In the genomic region with DNA sequence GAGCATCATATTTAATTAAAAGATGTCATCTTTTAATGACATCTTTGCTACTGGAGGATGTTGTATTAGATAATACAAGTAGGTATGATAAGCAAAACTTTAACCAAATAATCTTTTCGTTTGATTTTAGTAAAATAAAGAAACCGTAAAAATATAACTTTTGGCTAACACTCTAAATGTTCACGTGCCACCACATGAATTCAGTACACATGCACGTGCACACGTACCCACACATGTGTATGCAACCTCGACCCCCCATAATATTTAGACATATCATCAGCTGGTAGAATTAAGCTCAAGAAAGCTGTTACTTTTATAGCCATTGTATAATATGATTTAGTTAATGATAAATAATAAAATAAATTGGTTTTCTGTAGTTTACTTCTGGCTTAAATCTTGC, we compare ENCODE assay signal across 27 cellular contexts.
"Had no signal": no experiment of that assay in that cellular context is flagged by ENCODE, and none has a peak within 500 bp of the region (broad histone marks: within the 10 kb centered on the region; RNA-seq: fewer than 3 reads in every experiment).

No MANE protein-coding gene starts in this region.

- H3K4me1 ChIP-seq: stomach, suprapubic skin, testis, thyroid gland, tibial artery, tibial nerve, transverse colon, upper lobe of left lung, upper lobe of right lung, uterus, vagina had no signal

- H3K4me3 ChIP-seq: stomach, suprapubic skin, testis, thoracic aorta, thyroid gland, tibial artery, tibial nerve, transverse colon, upper lobe of left lung, upper lobe of right lung, uterus, vagina had no signal

- FAIRE-seq: urothelium cell line had no signal

- ATAC-seq: stimulated activated effector memory CD8-positive, alpha-beta T cell treated with anti-CD3 and anti-CD28 coated beads, Interleukin-12 subunit alpha, Interleukin-12 subunit beta, amount 100 ng/mL, for 72 hours; stimulated activated memory B cell treated with anti-CD40 and anti-IgM and Interleukin-4, amounts not matched to agents 10 μg/mL and 1 μg/mL and 100 μg/mL, for 72 hours; stimulated activated naive B cell treated with anti-CD40 and anti-IgM and Interleukin-4, amounts not matched to agents 10 μg/mL and 1 μg/mL and 100 μg/mL, for 72 hours; stimulated activated naive CD8-positive, alpha-beta T cell treated with anti-CD3 and anti-CD28 coated beads, Interleukin-15, amount 100 ng/mL, for 72 hours; stimulated activated naive CD8-positive, alpha-beta T cell treated with anti-CD3 and anti-CD28 coated beads, Interleukin-15, Interleukin-2, amounts not matched to agents 100 U/mL and 50 U/mL, for 24 hours; upper lobe of right lung had no signal

- H3K27me3 ChIP-seq: stomach, suprapubic skin, testis, thyroid gland, tibial artery, tibial nerve, transverse colon, upper lobe of left lung, upper lobe of right lung, uterus, vagina had no signal

- H3K9me3 ChIP-seq: suprapubic skin, testis, thoracic aorta, thyroid gland, tibial artery, tibial nerve, transverse colon, upper lobe of left lung, upper lobe of right lung, uterus, vagina had no signal

- H3K27ac ChIP-seq: stomach, suprapubic skin, testis, thoracic aorta, thyroid gland, tibial artery, tibial nerve, transverse colon, upper lobe of left lung, upper lobe of right lung, uterus, vagina had no signal

- DNase-seq: stimulated activated CD4-positive, alpha-beta T cell treated with anti-CD3 and anti-CD28 coated beads, Interleukin-2, amount 100 ng/mL, for 48 hours; stimulated activated CD4-positive, alpha-beta T cell treated with anti-CD3 and anti-CD28 coated beads, Interleukin-4, amount 100 ng/mL, for 1 hour; stimulated activated CD4-positive, alpha-beta T cell treated with anti-CD3 and anti-CD28 coated beads, Interleukin-4, amount 100 ng/mL, for 24 hours; stimulated activated CD4-positive, alpha-beta T cell treated with anti-CD3 and anti-CD28 coated beads, Interleukin-4, amount 100 ng/mL, for 4 hours; stimulated activated CD8-positive, alpha-beta memory T cell treated with anti-CD3 and anti-CD28 coated beads, Interleukin-4, amount 100 ng/mL, for 48 hours; stimulated activated naive B cell treated with anti-CD40 and anti-IgM and Interleukin-4, amounts not matched to agents 10 μg/mL and 1 μg/mL and 100 μg/mL, for 72 hours; stimulated activated naive CD4-positive, alpha-beta T cell; stimulated activated naive CD4-positive, alpha-beta T cell treated with Interleukin-2 at 50 U/mL for 16 hours; stimulated activated naive CD8-positive, alpha-beta T cell treated with anti-CD3 and anti-CD28 coated beads, Interleukin-15, amount 100 ng/mL, for 72 hours; stimulated activated naive CD8-positive, alpha-beta T cell treated with anti-CD3 and anti-CD28 coated beads, Interleukin-15, Interleukin-2, amounts not matched to agents 100 U/mL and 50 U/mL, for 24 hours; stomach; substantia nigra; testis; thyroid gland; tibial artery; transverse colon; trophoblast cell; upper lobe of left lung; upper lobe of right lung; uterus had no signal

- H3K36me3 ChIP-seq: stomach, suprapubic skin, thoracic aorta, thyroid gland, tibial artery, tibial nerve, transverse colon, upper lobe of left lung, upper lobe of right lung, uterus, vagina had no signal
